Comparison of ENCODE assay signal across 2 cellular contexts in the genomic region with DNA sequence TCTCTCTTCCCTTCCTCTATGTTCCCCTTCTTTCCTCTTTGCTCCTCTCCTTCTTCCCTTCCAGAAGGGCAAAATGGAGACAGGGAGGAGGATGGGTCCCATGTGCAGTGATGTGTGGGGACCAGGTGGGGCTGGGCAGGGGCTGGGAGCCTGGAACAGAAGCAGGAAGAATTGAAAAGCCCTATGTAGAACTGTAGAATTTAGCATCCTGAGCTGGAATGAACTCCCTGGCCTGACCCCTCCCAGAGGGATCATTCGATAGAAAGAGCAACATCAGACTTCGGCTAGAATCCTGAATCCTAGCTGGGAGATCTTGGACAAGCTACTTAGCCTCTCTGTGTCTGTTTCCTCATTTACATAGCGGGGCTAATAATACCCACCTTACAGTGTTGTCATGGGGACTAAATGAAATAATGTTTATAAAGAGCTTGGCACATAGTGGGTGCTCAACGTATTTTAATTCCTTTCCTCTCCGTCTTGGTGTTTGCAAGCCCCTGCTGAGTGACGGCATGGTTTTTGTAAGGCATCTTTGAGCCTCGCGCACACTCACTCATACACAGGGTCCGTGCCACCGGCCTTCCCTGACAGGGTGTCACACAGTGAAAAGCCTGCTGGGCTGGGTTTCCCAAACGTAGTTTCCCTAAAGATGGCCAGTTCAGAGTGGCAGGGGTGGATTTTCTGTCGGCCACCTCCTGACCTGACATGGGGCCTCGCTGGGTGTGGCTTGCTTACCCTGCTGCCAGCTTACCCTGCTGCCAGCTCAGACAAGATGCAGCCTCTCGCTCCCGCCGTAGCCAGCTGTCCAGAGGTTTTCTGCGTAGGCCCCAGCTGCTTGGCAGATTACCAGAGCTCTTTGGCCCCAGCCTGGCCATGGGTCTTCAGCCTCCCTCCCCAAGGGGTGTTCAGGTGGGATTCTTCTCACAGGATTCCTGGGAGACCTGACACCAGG.
TF ChIP-seq lines count a peak whose summit lies in the region.

No MANE protein-coding gene starts in this region.

TF ChIP-seq in SK-N-SH, 30 proteins besides CTCF, POLR2A, EP300 and RAD21 (continued from another document):
- TF ChIP-seq, protein P1, sequence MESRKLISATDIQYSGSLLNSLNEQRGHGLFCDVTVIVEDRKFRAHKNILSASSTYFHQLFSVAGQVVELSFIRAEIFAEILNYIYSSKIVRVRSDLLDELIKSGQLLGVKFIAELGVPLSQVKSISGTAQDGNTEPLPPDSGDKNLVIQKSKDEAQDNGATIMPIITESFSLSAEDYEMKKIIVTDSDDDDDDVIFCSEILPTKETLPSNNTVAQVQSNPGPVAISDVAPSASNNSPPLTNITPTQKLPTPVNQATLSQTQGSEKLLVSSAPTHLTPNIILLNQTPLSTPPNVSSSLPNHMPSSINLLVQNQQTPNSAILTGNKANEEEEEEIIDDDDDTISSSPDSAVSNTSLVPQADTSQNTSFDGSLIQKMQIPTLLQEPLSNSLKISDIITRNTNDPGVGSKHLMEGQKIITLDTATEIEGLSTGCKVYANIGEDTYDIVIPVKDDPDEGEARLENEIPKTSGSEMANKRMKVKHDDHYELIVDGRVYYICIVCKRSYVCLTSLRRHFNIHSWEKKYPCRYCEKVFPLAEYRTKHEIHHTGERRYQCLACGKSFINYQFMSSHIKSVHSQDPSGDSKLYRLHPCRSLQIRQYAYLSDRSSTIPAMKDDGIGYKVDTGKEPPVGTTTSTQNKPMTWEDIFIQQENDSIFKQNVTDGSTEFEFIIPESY (IDR thresholded peaks at IDR 0.05; ENCODE audit: borderline replicate concordance, low read depth) = no peak
- TF ChIP-seq TAF1 (IDR thresholded peaks at IDR 0.05; ENCODE audit: borderline replicate concordance, low read depth, low read length) = no peak
- no peak for TF ChIP-seq GABPA (IDR thresholded peaks at IDR 0.05; ENCODE audit: low read depth)

TF ChIP-seq in SK-N-SH treated with all-trans-retinoic acid at 6 μM for 48 hours, 23 proteins besides CTCF, POLR2A, EP300 and RAD21 (continued from another document):
- TF ChIP-seq, protein P2, sequence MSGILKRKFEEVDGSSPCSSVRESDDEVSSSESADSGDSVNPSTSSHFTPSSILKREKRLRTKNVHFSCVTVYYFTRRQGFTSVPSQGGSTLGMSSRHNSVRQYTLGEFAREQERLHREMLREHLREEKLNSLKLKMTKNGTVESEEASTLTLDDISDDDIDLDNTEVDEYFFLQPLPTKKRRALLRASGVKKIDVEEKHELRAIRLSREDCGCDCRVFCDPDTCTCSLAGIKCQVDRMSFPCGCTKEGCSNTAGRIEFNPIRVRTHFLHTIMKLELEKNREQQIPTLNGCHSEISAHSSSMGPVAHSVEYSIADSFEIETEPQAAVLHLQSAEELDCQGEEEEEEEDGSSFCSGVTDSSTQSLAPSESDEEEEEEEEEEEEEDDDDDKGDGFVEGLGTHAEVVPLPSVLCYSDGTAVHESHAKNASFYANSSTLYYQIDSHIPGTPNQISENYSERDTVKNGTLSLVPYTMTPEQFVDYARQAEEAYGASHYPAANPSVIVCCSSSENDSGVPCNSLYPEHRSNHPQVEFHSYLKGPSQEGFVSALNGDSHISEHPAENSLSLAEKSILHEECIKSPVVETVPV (CRISPR knock-in tag; IDR thresholded peaks at IDR 0.05) = no peak
- no peak for TF ChIP-seq ZFP3 (CRISPR knock-in tag; IDR thresholded peaks at IDR 0.05)
